Comparison of ENCODE assay signal across 8 cellular contexts in the genomic region with DNA sequence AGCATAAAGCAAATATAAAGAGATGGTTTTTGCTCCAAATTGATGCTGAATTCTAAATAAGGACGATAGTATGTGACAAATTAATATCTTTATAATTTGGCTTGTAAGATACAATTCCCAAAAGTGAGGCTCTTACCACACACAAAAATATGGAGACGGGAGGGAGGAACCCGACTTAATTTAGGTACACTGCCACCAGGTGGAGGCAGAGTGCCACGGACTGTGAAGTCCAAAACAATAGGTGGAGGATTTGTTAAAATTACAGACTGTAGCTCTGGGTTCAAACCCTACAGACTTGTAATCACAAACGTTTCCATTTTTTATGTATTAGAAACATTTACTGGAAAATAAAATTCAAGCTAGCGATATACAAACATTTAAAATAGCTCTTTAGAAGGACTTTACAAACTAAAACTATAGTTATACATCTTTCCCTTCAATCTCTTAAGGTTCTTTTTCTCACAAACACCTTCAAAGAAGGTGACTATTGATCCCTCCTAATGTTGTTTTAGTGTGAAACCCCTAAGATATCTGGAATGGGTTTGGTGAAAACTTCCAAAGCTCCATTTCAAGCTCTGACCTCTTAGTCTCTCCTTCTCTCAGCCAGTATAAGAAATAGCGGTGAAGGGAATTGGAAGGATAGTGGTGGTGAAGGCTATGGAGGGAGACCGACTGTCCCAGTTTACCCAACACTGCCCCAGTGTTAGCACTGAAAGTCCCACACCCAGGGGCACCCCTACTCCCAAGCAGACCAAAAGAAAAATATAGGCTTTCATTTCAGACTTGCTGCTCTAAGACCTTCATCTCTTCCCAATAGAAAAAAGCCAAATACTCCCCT.
DNase-seq lines count a peak whose midpoint lies in the region; ATAC-seq lines count a peak whose summit lies in the region.

No MANE protein-coding gene starts in this region.

- H3K9me3 ChIP-seq in CD4-positive, CD25-positive, alpha-beta regulatory T cell (ENCODE audit: control insufficient read depth in 2 of 2, low read length in 2 of 2): no peaks in the 10 kb centered on the region

- peak; percentile 44 to 85 (median 60) for DNase-seq in CD4-positive, CD25-positive, alpha-beta regulatory T cell
- DNase-seq in HS-5 (ENCODE audit: low read depth): peak; percentile 53
- DNase-seq in NOMO-1 treated with dmso at 0.1 percent for 144 hours (lab: John Stamatoyannopoulos, UW; ENCODE audit: unreplicated experiment): peak; percentile 26
- DNase-seq in activated CD8-positive, alpha-beta memory T cell treated with anti-CD3 and anti-CD28 coated beads, Interleukin-2, amount 50 U/mL, for 48 hours: peak; percentile 81
- DNase-seq in epithelial cell of prostate (ENCODE audit: low read depth, low spot score): no peak
- peak; percentile 88 for DNase-seq in myocyte (ENCODE audit: low read depth)
- peak; percentile 23 for DNase-seq in stimulated activated naive B cell treated with anti-CD40 and anti-IgM and Interleukin-4, amounts not matched to agents 10 μg/mL and 1 μg/mL and 100 μg/mL, for 72 hours

- no peaks in the 10 kb centered on the region for H3K4me1 ChIP-seq in CD4-positive, CD25-positive, alpha-beta regulatory T cell (ENCODE audit: control insufficient read depth, insufficient read depth, low read length, poor library complexity, severe bottlenecking)

- H3K4me1 Mint-ChIP-seq in CD4-positive, CD25-positive, alpha-beta regulatory T cell: peaks cover 0 to 15% (median 11%) of the 10 kb centered on the region in 4 donors
- no peaks in the 10 kb centered on the region for H3K4me1 Mint-ChIP-seq in stimulated activated naive B cell treated with anti-CD40 and anti-IgM and Interleukin-4, amounts not matched to agents 10 μg/mL and 1 μg/mL and 100 μg/mL, for 72 hours

- H3K4me3 ChIP-seq in CD4-positive, CD25-positive, alpha-beta regulatory T cell (ENCODE audit: low read depth, low read length): no peak overlapping the region

- no peaks in the 10 kb centered on the region for H3K27me3 ChIP-seq in CD4-positive, CD25-positive, alpha-beta regulatory T cell (ENCODE audit: control insufficient read depth, insufficient read depth, low read length)

- no peaks in the 10 kb centered on the region for H3K36me3 Mint-ChIP-seq in CD4-positive, CD25-positive, alpha-beta regulatory T cell
- no peaks in the 10 kb centered on the region for H3K36me3 Mint-ChIP-seq in stimulated activated naive B cell treated with anti-CD40 and anti-IgM and Interleukin-4, amounts not matched to agents 10 μg/mL and 1 μg/mL and 100 μg/mL, for 72 hours

- peak; percentile 45 to 48 for ATAC-seq in CD4-positive, CD25-positive, alpha-beta regulatory T cell (ENCODE audit: low read depth in 2 of 2)
- ATAC-seq in stimulated activated naive B cell treated with anti-CD40 and anti-IgM and Interleukin-4, amounts not matched to agents 10 μg/mL and 1 μg/mL and 100 μg/mL, for 72 hours (replicated peaks): peak; percentile 52 to 65
- no peak for ATAC-seq in GM19324 (IDR thresholded peaks at IDR 0.05; ENCODE audit: low FRiP score, unreplicated experiment)

- H3K4me3 Mint-ChIP-seq in CD4-positive, CD25-positive, alpha-beta regulatory T cell: no peak overlapping the region
- no peak overlapping the region for H3K4me3 Mint-ChIP-seq in stimulated activated naive B cell treated with anti-CD40 and anti-IgM and Interleukin-4, amounts not matched to agents 10 μg/mL and 1 μg/mL and 100 μg/mL, for 72 hours

- H3K9me3 Mint-ChIP-seq in CD4-positive, CD25-positive, alpha-beta regulatory T cell: no peaks in the 10 kb centered on the region
- no peaks in the 10 kb centered on the region for H3K9me3 Mint-ChIP-seq in stimulated activated naive B cell treated with anti-CD40 and anti-IgM and Interleukin-4, amounts not matched to agents 10 μg/mL and 1 μg/mL and 100 μg/mL, for 72 hours

- no peak overlapping the region for H3K27ac Mint-ChIP-seq in CD4-positive, CD25-positive, alpha-beta regulatory T cell
- H3K27ac Mint-ChIP-seq in stimulated activated naive B cell treated with anti-CD40 and anti-IgM and Interleukin-4, amounts not matched to agents 10 μg/mL and 1 μg/mL and 100 μg/mL, for 72 hours: no peak overlapping the region

- H3K27me3 Mint-ChIP-seq in CD4-positive, CD25-positive, alpha-beta regulatory T cell: peaks cover 22% of the 10 kb centered on the region
- H3K27me3 Mint-ChIP-seq in stimulated activated naive B cell treated with anti-CD40 and anti-IgM and Interleukin-4, amounts not matched to agents 10 μg/mL and 1 μg/mL and 100 μg/mL, for 72 hours: peaks cover 4 to 5% of the 10 kb centered on the region in 2 donors

- H3K27ac ChIP-seq in CD4-positive, CD25-positive, alpha-beta regulatory T cell (ENCODE audit: insufficient read depth, low read length, poor library complexity, severe bottlenecking): no peak overlapping the region
- H3K27ac ChIP-seq in epithelial cell of prostate: peak overlapping the region; percentile 100

- no peaks in the 10 kb centered on the region for H3K36me3 ChIP-seq in CD4-positive, CD25-positive, alpha-beta regulatory T cell (ENCODE audit: control insufficient read depth, insufficient read depth, low read length)
